Comparison of ENCODE assay signal across 1 cellular context in the genomic region with DNA sequence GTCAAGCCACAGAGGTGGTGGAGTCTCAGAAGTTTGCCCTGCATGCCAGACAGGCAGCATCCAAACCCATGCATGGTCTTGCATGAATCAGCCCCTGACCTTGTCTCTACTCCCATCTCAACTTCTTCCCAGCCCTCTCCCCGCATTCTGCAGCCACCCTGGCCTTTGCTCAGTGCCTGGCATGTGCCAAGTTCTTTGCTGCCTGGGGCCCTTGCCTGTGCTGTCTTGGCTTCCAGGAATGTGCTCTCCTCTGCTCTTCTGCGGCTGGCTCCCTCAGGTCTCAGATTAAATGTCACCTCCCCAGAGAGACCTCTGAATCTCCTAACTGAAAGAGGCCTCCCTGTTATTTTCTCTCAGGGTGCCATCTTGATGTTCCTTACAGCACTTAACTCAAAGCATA.
TF ChIP-seq lines count a peak whose summit lies in the region.

No MANE protein-coding gene starts in this region.

TF ChIP-seq in IMR-90, 13 proteins besides CTCF, POLR2A, EP300 and RAD21:
- no peak for TF ChIP-seq NFE2L2 (IDR thresholded peaks at IDR 0.05; ENCODE audit: low read depth, low read length)
- TF ChIP-seq RFX5 (IDR thresholded peaks at IDR 0.05; ENCODE audit: low read depth, low read length): no peak
- TF ChIP-seq CEBPB (IDR thresholded peaks at IDR 0.05; ENCODE audit: low read depth, low read length): no peak
- TF ChIP-seq, protein P1, sequence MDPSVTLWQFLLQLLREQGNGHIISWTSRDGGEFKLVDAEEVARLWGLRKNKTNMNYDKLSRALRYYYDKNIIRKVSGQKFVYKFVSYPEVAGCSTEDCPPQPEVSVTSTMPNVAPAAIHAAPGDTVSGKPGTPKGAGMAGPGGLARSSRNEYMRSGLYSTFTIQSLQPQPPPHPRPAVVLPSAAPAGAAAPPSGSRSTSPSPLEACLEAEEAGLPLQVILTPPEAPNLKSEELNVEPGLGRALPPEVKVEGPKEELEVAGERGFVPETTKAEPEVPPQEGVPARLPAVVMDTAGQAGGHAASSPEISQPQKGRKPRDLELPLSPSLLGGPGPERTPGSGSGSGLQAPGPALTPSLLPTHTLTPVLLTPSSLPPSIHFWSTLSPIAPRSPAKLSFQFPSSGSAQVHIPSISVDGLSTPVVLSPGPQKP (IDR thresholded peaks at IDR 0.05; ENCODE audit: borderline replicate concordance, low read depth, low read length): no peak
- no peak for TF ChIP-seq BHLHE40 (IDR thresholded peaks at IDR 0.05; ENCODE audit: low read depth, low read length)
TF ChIP-seq in IMR-90: peak in this region for 0.
